12 cellular contexts compared by ENCODE assay signal in genomic region chr10:7234109-7234508, GRCh38.
"Had no signal": no experiment of that assay in that cellular context is flagged by ENCODE, and none has a peak within 500 bp of the region (broad histone marks: within the 10 kb centered on the region; RNA-seq: fewer than 3 reads in every experiment).

No MANE protein-coding gene starts in this region.

- DNase-seq: activated CD4-positive, CD25-positive, alpha-beta regulatory T cell; activated CD8-positive, alpha-beta memory T cell treated with anti-CD3 and anti-CD28 coated beads, Interleukin-2, amount 10 ng/mL, durations not matched to agents 7 days and 5 days; activated T-cell treated with anti-CD3 and anti-CD28 coated beads, Interleukin-2, amount 50 U/mL, for 24 hours; amniotic stem cell; cerebellar nuclear complex; left ventricle myocardium superior; right cardiac atrium; small intestine; T-cell had no signal

- H3K4me3 Mint-ChIP-seq: activated CD8-positive, alpha-beta memory T cell treated with anti-CD3 and anti-CD28 coated beads, Interleukin-2, amount 10 ng/mL, durations not matched to agents 7 days and 5 days; activated T-cell treated with anti-CD3 and anti-CD28 coated beads, Interleukin-2, amount 50 U/mL, for 24 hours; brain; dendritic cell treated with granulocyte-macrophage colony-stimulating factor and Interleukin-4, amounts not matched to agents 40 ng/mL and 50 ng/mL, for 4 days; neural progenitor cell; T-cell had no signal

- H3K9me3 Mint-ChIP-seq: dendritic cell treated with granulocyte-macrophage colony-stimulating factor and Interleukin-4, amounts not matched to agents 40 ng/mL and 50 ng/mL, for 4 days had no signal

- H3K27me3 Mint-ChIP-seq: activated CD8-positive, alpha-beta memory T cell treated with anti-CD3 and anti-CD28 coated beads, Interleukin-2, amount 10 ng/mL, durations not matched to agents 7 days and 5 days; activated T-cell treated with anti-CD3 and anti-CD28 coated beads, Interleukin-2, amount 50 U/mL, for 24 hours; dendritic cell treated with granulocyte-macrophage colony-stimulating factor and Interleukin-4, amounts not matched to agents 40 ng/mL and 50 ng/mL, for 4 days; T-cell had no signal

- H3K27ac Mint-ChIP-seq: activated CD8-positive, alpha-beta memory T cell treated with anti-CD3 and anti-CD28 coated beads, Interleukin-2, amount 10 ng/mL, durations not matched to agents 7 days and 5 days; activated T-cell treated with anti-CD3 and anti-CD28 coated beads, Interleukin-2, amount 50 U/mL, for 24 hours; brain; dendritic cell treated with granulocyte-macrophage colony-stimulating factor and Interleukin-4, amounts not matched to agents 40 ng/mL and 50 ng/mL, for 4 days; neural progenitor cell had no signal

- ATAC-seq: left ventricle myocardium superior, right cardiac atrium, T-cell had no signal
